Comparison of ENCODE assay signal across 20 cellular contexts in the genomic region with DNA sequence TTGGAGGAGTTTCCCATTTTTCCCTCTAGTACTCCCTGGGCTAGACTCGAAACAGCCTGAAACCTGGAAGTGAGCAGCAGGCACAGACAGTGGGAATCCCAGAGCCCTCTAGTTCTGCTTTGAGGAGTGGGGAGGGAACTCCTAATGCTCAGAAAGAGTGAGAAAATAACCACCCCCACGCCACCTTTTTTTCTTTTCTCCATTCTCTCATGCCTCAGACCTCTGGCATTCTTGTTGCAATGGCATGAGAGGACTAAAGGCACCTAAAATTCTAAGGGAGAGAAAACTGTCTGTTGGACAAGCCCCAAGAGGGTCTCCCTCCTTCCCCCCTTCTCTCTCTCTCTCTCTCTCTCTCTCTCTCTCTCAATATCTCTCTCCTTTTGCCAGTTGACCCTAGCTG. TPM values are rescaled to one million over a fixed set of nuclear protein-coding genes. Genes with fewer than 3 reads are reported as not detected.
DNase-seq lines count a peak whose midpoint lies in the region; ATAC-seq and TF ChIP-seq lines count a peak whose summit lies in the region.
"Had no signal": no experiment of that assay in that cellular context is flagged by ENCODE, and none has a peak within 500 bp of the region (broad histone marks: within the 10 kb centered on the region; RNA-seq: fewer than 3 reads in every experiment).

No MANE protein-coding gene starts in this region.

- no peak overlapping the region for H3K14ac ChIP-seq in trophoblast cell (ENCODE audit: low read length)

- no peaks in the 10 kb centered on the region for H4K20me1 ChIP-seq in KMS-11 (ENCODE audit: insufficient read depth)

- H2AFZ ChIP-seq in KMS-11 (ENCODE audit: low read depth) (peak overlapping the region; percentile 20; the same call in 1 of the 2 replicates), trophoblast cell (ENCODE audit: insufficient read depth, low read length, poor library complexity) (peak overlapping the region; percentile 5)

- H3K27ac ChIP-seq in 22Rv1 (peak overlapping the region; percentile 53), KMS-11 (no peak overlapping the region), esophagus squamous epithelium (peak overlapping the region; percentile 16 to 77 (median 28)), trophoblast cell (ENCODE audit: low read depth, low read length) (no peak overlapping the region)
- H3K27ac ChIP-seq: heart right ventricle, thyroid gland had no signal

- H3K18ac ChIP-seq in trophoblast cell (ENCODE audit: low read length): no peak overlapping the region

- 60 to 69% methylated on average over 2 of the region's 2 CpGs for WGBS in esophagus squamous epithelium, 2 donors
- no CpG with 5 or more reads among the region's 2 CpGs for WGBS in trophoblast cell (ENCODE audit: extremely low coverage, insufficient coverage, insufficient read length)

- TF ChIP-seq POLR2A in esophagus squamous epithelium (IDR thresholded peaks at IDR 0.05): no peak

- H3K4me3 ChIP-seq in KMS-11 (IDR thresholded peaks at IDR 0.05; ENCODE audit: insufficient read depth, low read depth, low read length) (no peak overlapping the region), esophagus squamous epithelium (no peak overlapping the region), trophoblast cell (ENCODE audit: low read depth, low read length) (no peak overlapping the region)
- H3K4me3 ChIP-seq: dorsolateral prefrontal cortex, heart right ventricle, ovary, thyroid gland had no signal

- H4K8ac ChIP-seq in trophoblast cell (ENCODE audit: low read depth, low read length): no peak overlapping the region

- H3K27me3 ChIP-seq in KMS-11 (ENCODE audit: insufficient read depth, low read depth) (no peaks in the 10 kb centered on the region), esophagus squamous epithelium (no peaks in the 10 kb centered on the region), trophoblast cell (ENCODE audit: insufficient read depth, low read length) (no peaks in the 10 kb centered on the region)
- H3K27me3 ChIP-seq: dorsolateral prefrontal cortex, heart right ventricle, ovary, thyroid gland had no signal

- TF ChIP-seq CTCF in 22Rv1 (IDR thresholded peaks at IDR 0.05) (no peak), KMS-11 (conservative IDR thresholded peaks at IDR 0.05; ENCODE audit: low read depth, low read length) (no peak), esophagus squamous epithelium (IDR thresholded peaks at IDR 0.05) (no peak)

- H3K36me3 Mint-ChIP-seq in naive thymus-derived CD8-positive, alpha-beta T cell: no peaks in the 10 kb centered on the region
- H3K36me3 Mint-ChIP-seq in activated CD8-positive, alpha-beta T cell treated with anti-CD3 and anti-CD28 coated beads, Interleukin-2, amount 10 ng/mL, durations not matched to agents 7 days and 5 days (ENCODE audit: low read depth): no peaks in the 10 kb centered on the region

- peaks cover 0 to 7% (median 0%) of the 10 kb centered on the region in 9 donors for H3K9me3 Mint-ChIP-seq in naive thymus-derived CD8-positive, alpha-beta T cell
- no peaks in the 10 kb centered on the region for H3K9me3 Mint-ChIP-seq in activated CD8-positive, alpha-beta T cell treated with anti-CD3 and anti-CD28 coated beads, Interleukin-2, amount 10 ng/mL, durations not matched to agents 7 days and 5 days (ENCODE audit: insufficient read depth)
- H3K9me3 Mint-ChIP-seq: activated B cell treated with CpG ODN at 0.5 μM for 24 hours; T-helper 1 cell treated with Interleukin-12 subunit alpha and Interleukin-12 subunit beta and Interleukin-4 antibody, amounts not matched to agents 30 μg/mL and 1 μg/mL, for 36 hours had no signal

- H3K36me3 ChIP-seq in KMS-11 (ENCODE audit: insufficient read depth) (no peaks in the 10 kb centered on the region), esophagus squamous epithelium (no peaks in the 10 kb centered on the region), trophoblast cell (ENCODE audit: control insufficient read depth in 1 of 2, insufficient read depth in 2 of 2, low read length in 2 of 2) (no peaks in the 10 kb centered on the region)
- H3K36me3 ChIP-seq: heart right ventricle, ovary, thyroid gland had no signal

- H4K12ac ChIP-seq in trophoblast cell (ENCODE audit: low read depth, low read length): no peak overlapping the region

- H3K9ac ChIP-seq in KMS-11 (no peak overlapping the region), trophoblast cell (ENCODE audit: low read length) (no peak overlapping the region)

- POLR2A ChIA-PET in naive thymus-derived CD8-positive, alpha-beta T cell (lab: Charles Lee): no interaction called here
- POLR2A ChIA-PET in activated CD8-positive, alpha-beta T cell treated with anti-CD3 and anti-CD28 coated beads, Interleukin-2, amount 10 ng/mL, durations not matched to agents 7 days and 5 days (lab: Charles Lee): interaction anchor here (1.2 kb wide), 1 partner anchor 51 kb away, joined by 3 read pairs; the partner anchor contains the start of gene RAD50

- H3K79me1 ChIP-seq in trophoblast cell (ENCODE audit: low read length): no peaks in the 10 kb centered on the region

- no peak overlapping the region for H2BK12ac ChIP-seq in trophoblast cell (ENCODE audit: low read length)

- no peak overlapping the region for H2AK5ac ChIP-seq in trophoblast cell (ENCODE audit: low read length)

- H4K91ac ChIP-seq in trophoblast cell (ENCODE audit: low read depth, low read length): no peak overlapping the region

- no peak overlapping the region for H3K4ac ChIP-seq in trophoblast cell (ENCODE audit: low read depth, low read length)

- H3K79me2 ChIP-seq in KMS-11 (ENCODE audit: insufficient read depth, low read depth) (no peaks in the 10 kb centered on the region), trophoblast cell (ENCODE audit: control insufficient read depth, insufficient read depth, low read length, poor library complexity) (no peaks in the 10 kb centered on the region)

- no peak overlapping the region for H2BK5ac ChIP-seq in trophoblast cell (ENCODE audit: low read depth, low read length, poor library complexity)

- H3K4me1 ChIP-seq in KMS-11 (ENCODE audit: low read depth, poor library complexity, severe bottlenecking) (peaks cover 49% of the 10 kb centered on the region), esophagus squamous epithelium (peaks cover 5 to 38% (median 10%) of the 10 kb centered on the region in 3 donors), trophoblast cell (ENCODE audit: control insufficient read depth in 1 of 2, insufficient read depth in 2 of 2, low read length in 2 of 2) (no peaks in the 10 kb centered on the region)

- peaks cover 10 to 46% (median 14%) of the 10 kb centered on the region in 5 donors for H3K27me3 Mint-ChIP-seq in naive thymus-derived CD8-positive, alpha-beta T cell
- H3K27me3 Mint-ChIP-seq in activated CD8-positive, alpha-beta T cell treated with anti-CD3 and anti-CD28 coated beads, Interleukin-2, amount 10 ng/mL, durations not matched to agents 7 days and 5 days (ENCODE audit: low read depth): peaks cover 13% of the 10 kb centered on the region
- H3K27me3 Mint-ChIP-seq: activated B cell treated with CpG ODN at 0.5 μM for 24 hours had no signal

- no peak overlapping the region for H3K4me3 Mint-ChIP-seq in naive thymus-derived CD8-positive, alpha-beta T cell
- no peak overlapping the region for H3K4me3 Mint-ChIP-seq in activated CD8-positive, alpha-beta T cell treated with anti-CD3 and anti-CD28 coated beads, Interleukin-2, amount 10 ng/mL, durations not matched to agents 7 days and 5 days
- H3K4me3 Mint-ChIP-seq: activated B cell treated with CpG ODN at 0.5 μM for 24 hours; T-helper 1 cell treated with Interleukin-12 subunit alpha and Interleukin-12 subunit beta and Interleukin-4 antibody, amounts not matched to agents 30 μg/mL and 1 μg/mL, for 36 hours had no signal

- H3K23ac ChIP-seq in trophoblast cell (ENCODE audit: low read length): no peak overlapping the region

- H3K4me2 ChIP-seq in KMS-11 (peak overlapping the region; percentile 7; the same call in 1 of the 2 replicates), trophoblast cell (ENCODE audit: low read length) (no peak overlapping the region)

- intact Hi-C loops in esophagus squamous epithelium (cut with DNase I): no loop called here

- H3K4me1 Mint-ChIP-seq in naive thymus-derived CD8-positive, alpha-beta T cell: peaks cover 3 to 12% (median 8%) of the 10 kb centered on the region in 4 donors
- peaks cover 19% of the 10 kb centered on the region for H3K4me1 Mint-ChIP-seq in activated CD8-positive, alpha-beta T cell treated with anti-CD3 and anti-CD28 coated beads, Interleukin-2, amount 10 ng/mL, durations not matched to agents 7 days and 5 days (ENCODE audit: low read depth)

- H3K27ac Mint-ChIP-seq in naive thymus-derived CD8-positive, alpha-beta T cell: peak overlapping the region in 1 of 10 donors; percentile 1
- H3K27ac Mint-ChIP-seq in activated CD8-positive, alpha-beta T cell treated with anti-CD3 and anti-CD28 coated beads, Interleukin-2, amount 10 ng/mL, durations not matched to agents 7 days and 5 days: no peak overlapping the region
- H3K27ac Mint-ChIP-seq: activated B cell treated with CpG ODN at 0.5 μM for 24 hours; T-helper 1 cell treated with Interleukin-12 subunit alpha and Interleukin-12 subunit beta and Interleukin-4 antibody, amounts not matched to agents 30 μg/mL and 1 μg/mL, for 36 hours had no signal

- DNase-seq in esophagus squamous epithelium (lab: John Stamatoyannopoulos, UW) (no peak), trophoblast cell (no peak), RKO (ENCODE audit: low spot score) (no peak), NOMO-1 treated with dmso at 0.1 percent for 144 hours (lab: John Stamatoyannopoulos, UW; ENCODE audit: unreplicated experiment) (no peak)
- no peak for DNase-seq in naive thymus-derived CD8-positive, alpha-beta T cell
- DNase-seq in activated CD8-positive, alpha-beta T cell treated with anti-CD3 and anti-CD28 coated beads, Interleukin-2, amount 10 ng/mL, durations not matched to agents 7 days and 5 days: no peak
- DNase-seq: activated B cell treated with CpG ODN at 0.5 μM for 24 hours; activated effector memory CD4-positive, alpha-beta T cell treated with Interleukin-2 at 50 U/mL for 16 hours; amygdala; heart right ventricle; stimulated activated CD4-positive, alpha-beta T cell treated with anti-CD3 and anti-CD28 coated beads, Interleukin-4, amount 100 ng/mL, for 4 hours had no signal

- CTCF ChIA-PET in activated CD8-positive, alpha-beta T cell treated with anti-CD3 and anti-CD28 coated beads, Interleukin-2, amount 10 ng/mL, durations not matched to agents 7 days and 5 days (lab: Charles Lee): interaction anchor here (0.9 to 13.6 kb wide), 14 partner anchors 9 to 485 kb away, joined by 3 to 400 read pairs (median 6); no protein-coding TSS in a partner anchor

- ATAC-seq in naive thymus-derived CD8-positive, alpha-beta T cell: no peak
- ATAC-seq in activated CD8-positive, alpha-beta T cell treated with anti-CD3 and anti-CD28 coated beads, Interleukin-2, amount 10 ng/mL, durations not matched to agents 7 days and 5 days: no peak

- no peaks in the 10 kb centered on the region for H3K9me3 ChIP-seq in esophagus squamous epithelium
- no peaks in the 10 kb centered on the region for H3K9me3 ChIP-seq in trophoblast cell (ENCODE audit: insufficient read depth, low read depth, low read length)
- H3K9me3 ChIP-seq: ovary, thyroid gland had no signal

- no peak overlapping the region for H2BK120ac ChIP-seq in trophoblast cell (ENCODE audit: insufficient read depth, low read length, poor library complexity)

RNA-seq across cellular contexts. Expression of gene IRF1, which starts 15.1 kb away (rescaled TPM):
- total RNA-seq in esophagus squamous epithelium: 10 to 100 TPM in 2 of 4 donors, 1 to 10 TPM in 2; 8.3 to 52.9 (median 13.1) TPM
- 2.7 and 3.3 TPM in 2 replicates for polyA plus RNA-seq in trophoblast cell (2013)
- total RNA-seq in naive thymus-derived CD8-positive, alpha-beta T cell: 100 to 1,000 TPM; 116 to 127 TPM
- polyA plus RNA-seq in naive thymus-derived CD8-positive, alpha-beta T cell: 100 to 1,000 TPM; 108 to 218 (median 141) TPM
- total RNA-seq in activated CD8-positive, alpha-beta T cell treated with anti-CD3 and anti-CD28 coated beads, Interleukin-2, amount 10 ng/mL, durations not matched to agents 7 days and 5 days: 100 to 1,000 TPM; 221 to 228 TPM

RNA-seq across cellular contexts. Expression of gene IL5, which starts 37.7 kb away (rescaled TPM):
- not detected for total RNA-seq in esophagus squamous epithelium
- polyA plus RNA-seq in trophoblast cell (2013): not detected in 2 replicates
- not detected for total RNA-seq in naive thymus-derived CD8-positive, alpha-beta T cell
- polyA plus RNA-seq in naive thymus-derived CD8-positive, alpha-beta T cell: not detected
- total RNA-seq in activated CD8-positive, alpha-beta T cell treated with anti-CD3 and anti-CD28 coated beads, Interleukin-2, amount 10 ng/mL, durations not matched to agents 7 days and 5 days: under 1 TPM in 1 of 2 experiments, not detected in 1; 0.71 TPM
- total RNA-seq: activated B cell treated with CpG ODN at 0.5 μM for 24 hours, dorsolateral prefrontal cortex, heart right ventricle, ovary, Right ventricle myocardium inferior, thyroid gland had no signal
- polyA plus RNA-seq: esophagus, heart right ventricle, ovary, small intestine had no signal

RNA-seq across cellular contexts. Expression of gene RAD50, which starts 51.1 kb away (rescaled TPM):
- 10 to 100 TPM; 13.6 to 25.2 (median 20.4) TPM for total RNA-seq in esophagus squamous epithelium
- polyA plus RNA-seq in trophoblast cell (2013): 15.0 and 15.2 TPM in 2 replicates
- total RNA-seq in naive thymus-derived CD8-positive, alpha-beta T cell: 10 to 100 TPM; 34.2 to 36.1 TPM
- polyA plus RNA-seq in naive thymus-derived CD8-positive, alpha-beta T cell: 10 to 100 TPM; 12.0 to 30.2 (median 20.0) TPM
- 10 to 100 TPM; 30.4 to 34.5 TPM for total RNA-seq in activated CD8-positive, alpha-beta T cell treated with anti-CD3 and anti-CD28 coated beads, Interleukin-2, amount 10 ng/mL, durations not matched to agents 7 days and 5 days

Comparison
In these comparisons a context has a peak if more than half of its experiments do, and no peak if none do; other contexts are left out.
1. H3K27ac ChIP-seq: peak in 22Rv1 (single experiment) and esophagus squamous epithelium (4 of 4); none in KMS-11 (single experiment) and trophoblast cell (single experiment).